Comparison of ENCODE assay signal across 8 cellular contexts in the genomic region with DNA sequence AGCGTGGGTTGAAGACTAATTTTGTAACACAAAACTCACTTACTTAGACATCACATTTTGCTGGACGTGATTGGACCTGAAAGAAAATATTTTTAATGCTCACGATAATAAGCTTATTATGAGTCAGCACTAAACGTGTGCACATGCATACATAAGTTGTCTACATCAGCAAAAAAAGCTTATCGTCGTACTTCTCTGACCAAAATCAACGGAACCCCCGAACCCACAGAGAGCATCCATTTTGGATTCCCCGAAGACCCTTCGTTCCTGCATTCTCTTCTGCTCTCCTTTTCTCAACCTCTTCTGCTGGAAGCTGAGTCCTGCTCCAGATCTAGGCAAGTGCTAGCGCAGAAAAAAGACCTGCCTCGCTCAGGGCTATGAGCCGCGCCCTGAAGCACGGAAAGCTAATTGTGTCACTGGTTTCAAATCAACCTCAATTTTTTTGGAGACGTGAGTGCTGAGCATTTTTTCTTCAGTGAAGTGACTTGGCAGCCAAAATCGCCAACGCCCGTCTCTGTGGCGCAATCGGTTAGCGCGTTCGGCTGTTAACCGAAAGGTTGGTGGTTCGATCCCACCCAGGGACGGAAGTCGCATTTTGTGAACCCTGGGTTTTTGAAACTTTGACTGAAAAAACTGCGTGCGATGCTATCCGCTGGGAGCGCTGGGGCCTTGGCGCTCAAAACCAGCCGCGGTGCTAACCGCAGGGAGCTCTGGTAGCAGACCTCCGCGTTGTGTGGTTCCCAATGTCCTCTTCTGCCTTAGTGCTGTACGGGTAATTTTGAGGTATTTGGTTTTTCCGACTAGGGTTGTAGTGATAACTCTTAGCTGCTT. TPM values are rescaled to one million over a fixed set of nuclear protein-coding genes. Genes with fewer than 3 reads are reported as not detected.
DNase-seq lines count a peak whose midpoint lies in the region; ATAC-seq and TF ChIP-seq lines count a peak whose summit lies in the region.
"Not testable (repeated sequence)": the region's sequence is repeated elsewhere in the genome, so short reads cannot be mapped to it uniquely, and the experiment has no call there.

No MANE protein-coding gene starts in this region.

- peak; percentile 57 for DNase-seq in GM10248 (ENCODE audit: extremely low spot score)
- peak; percentile 93 for DNase-seq in NB4 (ENCODE audit: low read depth)
- DNase-seq in T-cell = peak; percentile 66 to 94 (median 84)
- DNase-seq in adipocyte (ENCODE audit: low read depth) = peak; percentile 78
- DNase-seq in left cardiac atrium = peak; percentile 78
- peak; percentile 66 for DNase-seq in pons (ENCODE audit: low spot score)
- DNase-seq in tibial nerve (ENCODE audit: low spot score in 2 of 2) = peak; percentile 66 to 80

- peak overlapping the region; percentile 86 to 91 (median 88) for H3K4me3 Mint-ChIP-seq in T-cell

- CTCF ChIA-PET in GM10248 (lab: Yijun Ruan, JAX) (interaction anchor here (0.9 to 1.1 kb wide), 2 partner anchors 9 to 200 kb away, joined by 3 to 5 read pairs; no protein-coding TSS in a partner anchor), T-cell (lab: Charles Lee) (interaction anchor here (0.6 to 1.4 kb wide), 4 partner anchors 9 to 227 kb away, joined by 3 to 11 read pairs (median 4); no protein-coding TSS in a partner anchor)

- peak overlapping the region in 3 of 4 donors; percentile 74 to 79 (median 75) for H3K27ac ChIP-seq in tibial nerve

- POLR2A ChIA-PET in GM10248 (lab: Yijun Ruan, JAX) = not testable (repeated sequence)
- POLR2A ChIA-PET in T-cell (lab: Charles Lee) = interaction anchor here in 1 of 2 donors (0.7 kb wide), 1 partner anchor 238 kb away, joined by 3 read pairs; no protein-coding TSS in a partner anchor

- ATAC-seq in HG02623 (IDR thresholded peaks at IDR 0.05; ENCODE audit: unreplicated experiment) (peak; percentile 46), T-cell (replicated peaks in 1 of 4) (peak; percentile 71 to 81 (median 76)), left cardiac atrium (peak; percentile 67 to 85)

- not testable (repeated sequence) for H3K36me3 Mint-ChIP-seq in T-cell

- intact Hi-C loops in left cardiac atrium (cut with DNase I) = not testable (repeated sequence)

- peak overlapping the region; percentile 32 for H3K9ac ChIP-seq in adipocyte (ENCODE audit: low read length)

- not testable (repeated sequence) for H3K36me3 ChIP-seq in adipocyte (ENCODE audit: control insufficient read depth, insufficient read depth, low read length, severe bottlenecking); tibial nerve

- H3K27me3 Mint-ChIP-seq in T-cell = not testable (repeated sequence)

- H3K9me3 Mint-ChIP-seq in T-cell = not testable (repeated sequence)

- H3K4me1 Mint-ChIP-seq in T-cell = peaks cover 48 to 52% (median 49%) of the 10 kb centered on the region in 3 donors

- peak; percentile 51 to 60 for TF ChIP-seq EP300 in tibial nerve (IDR thresholded peaks at IDR 0.05)

- TF ChIP-seq CTCF in GM10248 (IDR thresholded peaks at IDR 0.05; ENCODE audit: control extremely low read depth, extremely low read depth, low read depth, missing control alignments); tibial nerve (IDR thresholded peaks at IDR 0.05): not testable (repeated sequence)
- TF ChIP-seq CTCF in NB4 (IDR thresholded peaks at IDR 0.05; ENCODE audit: low read depth, low read length) = peak; percentile 5

- 5 to 7% methylated on average over 40 of the region's 40 CpGs for WGBS in tibial nerve, 2 donors

- TF ChIP-seq POLR2A in NB4 (IDR thresholded peaks at IDR 0.05; ENCODE audit: extremely low read depth, insufficient read length) = not testable (repeated sequence)
- peak in 1 of 2 donors; percentile 9 for TF ChIP-seq POLR2A in tibial nerve (IDR thresholded peaks at IDR 0.05)

- peak overlapping the region; percentile 81 for H3K4me3 ChIP-seq in NB4 (ENCODE audit: low read depth, low read length)
- H3K4me3 ChIP-seq in adipocyte (ENCODE audit: low read length) = peak overlapping the region; percentile 82
- peak overlapping the region; percentile 28 to 64 (median 48) for H3K4me3 ChIP-seq in tibial nerve

- not testable (repeated sequence) for H3K4me1 ChIP-seq in adipocyte (ENCODE audit: control insufficient read depth, insufficient read depth, low read length)
- H3K4me1 ChIP-seq in tibial nerve = peaks cover 0 to 11% (median 0%) of the 10 kb centered on the region in 4 donors

- H3K27ac Mint-ChIP-seq in T-cell = peak overlapping the region; percentile 96 to 97

- H3K27me3 ChIP-seq in adipocyte (replicated peaks; ENCODE audit: control insufficient read depth, insufficient read depth, low read length); tibial nerve: not testable (repeated sequence)

- H3K9me3 ChIP-seq in adipocyte (ENCODE audit: control insufficient read depth, low read length); tibial nerve: not testable (repeated sequence)

RNA-seq across cellular contexts. Expression of gene FCGR3A, which starts 9.7 kb away (rescaled TPM):
- total RNA-seq in T-cell (10 to 100 TPM in 1 of 5 donors, 1 to 10 TPM in 4; 3.8 to 43.9 (median 4.9) TPM), left cardiac atrium (10 to 100 TPM; 42.9 to 53.7 TPM), tibial nerve (10 to 100 TPM in 3 of 4 donors, 1 to 10 TPM in 1; 9.4 to 31.2 (median 22.1) TPM)

RNA-seq across cellular contexts. Expression of gene HSPA6, which starts 15.6 kb away (rescaled TPM):
- 10 to 100 TPM in 1 of 5 donors, 1 to 10 TPM in 2, under 1 TPM in 1, not detected in 1; 0.30 to 22.7 (median 5.7) TPM for total RNA-seq in T-cell
- 1 to 10 TPM; 2.8 to 3.2 TPM for total RNA-seq in left cardiac atrium
- 1 to 10 TPM; 2.5 to 8.1 (median 5.4) TPM for total RNA-seq in tibial nerve

RNA-seq across cellular contexts. Expression of gene FCGR2A, which starts 34.7 kb away (rescaled TPM):
- total RNA-seq in T-cell = under 1 TPM; 0.49 to 0.80 (median 0.72) TPM
- 10 to 100 TPM; 37.9 to 48.7 TPM for total RNA-seq in left cardiac atrium
- 10 to 100 TPM; 33.3 to 76.8 (median 52.1) TPM for total RNA-seq in tibial nerve

Comparison
In these comparisons a context has a peak if more than half of its experiments do, and no peak if none do; other contexts are left out.
1. Peak in every context shown above with its lines: DNase-seq, ATAC-seq, H3K4me3 ChIP-seq and H3K27ac ChIP-seq.
2. RNA of gene FCGR2A, which starts 34.7 kb away (total RNA-seq): 33.3 to 76.8 TPM in tibial nerve and 37.9 to 48.7 TPM in left cardiac atrium; 0.49 to 0.80 TPM in T-cell; every median in the first group is over 10 times any median in the second.